Comparison of ENCODE assay signal across 9 cellular contexts in genomic region chr12:6377667-6377994, GRCh38. TPM values are rescaled to one million over a fixed set of nuclear protein-coding genes. Genes with fewer than 3 reads are reported as not detected.
DNase-seq lines count a peak whose midpoint lies in the region; ATAC-seq and TF ChIP-seq lines count a peak whose summit lies in the region.
"Had no signal": no experiment of that assay in that cellular context is flagged by ENCODE, and none has a peak within 500 bp of the region (broad histone marks: within the 10 kb centered on the region; RNA-seq: fewer than 3 reads in every experiment).

No MANE protein-coding gene starts in this region.

- TF ChIP-seq RAD21 in liver (IDR thresholded peaks at IDR 0.05) = peak; percentile 49 to 55

- DNase-seq in M059J (ENCODE audit: low read depth) (peak; percentile 47), mammary epithelial cell (peak; percentile 53)
- DNase-seq: activated T-cell treated with anti-CD3 and anti-CD28 coated beads, Interleukin-2, amount 50 U/mL, for 4 hours had no signal

- H3K27me3 ChIP-seq in mammary epithelial cell (ENCODE audit: insufficient read depth, low read length) (no peaks in the 10 kb centered on the region), liver (ENCODE audit: control insufficient read depth in 4 of 4, insufficient read depth in 4 of 4, low read length in 3 of 4) (no peaks in the 10 kb centered on the region), thymus (ENCODE audit: control insufficient read depth, insufficient read depth) (no peaks in the 10 kb centered on the region)
- H3K27me3 ChIP-seq: neutrophil had no signal

- H3K4me3 ChIP-seq in mammary epithelial cell (replicated peaks in 1 of 3; ENCODE audit: insufficient read depth in 1 of 3, low read depth in 2 of 3, low read length in 3 of 3) (peak overlapping the region in 1 of 3 experiments; percentile 14), liver (ENCODE audit: low read depth in 1 of 3, low read length in 3 of 3) (no peak overlapping the region), thymus (ENCODE audit: low read length) (no peak overlapping the region)

- CTCF ChIA-PET in mammary epithelial cell (lab: Charles Lee; ENCODE audit: low non-redundant PET) = interaction anchor here (0.6 kb wide), 1 partner anchor 389 kb away, joined by 4 read pairs; no protein-coding TSS in a partner anchor

- dilution Hi-C loops in mammary epithelial cell (cut with HindIII; ENCODE audit: low sequenced_read_pairs) = no loop called here

- H3K4me2 ChIP-seq in mammary epithelial cell (ENCODE audit: insufficient read depth, low read depth, low read length) = peak overlapping the region; percentile 91

- intact Hi-C loops in mammary epithelial cell (cut with micrococcal nuclease) = loop anchor here (5.0 to 10.0 kb wide), 3 partner anchors 90 to 315 kb away; no protein-coding TSS in a partner anchor

- no peak; the same call in 2 of the 3 replicates for ATAC-seq in SK-N-SH treated with all-trans-retinoic acid at 6 μM for 48 hours
- ATAC-seq in GM19452 (IDR thresholded peaks at IDR 0.05; ENCODE audit: unreplicated experiment) = no peak
- ATAC-seq in HG03469 (IDR thresholded peaks at IDR 0.05; ENCODE audit: unreplicated experiment) = no peak

- H3K4me1 ChIP-seq in mammary epithelial cell (ENCODE audit: insufficient read depth, low read length) = peaks cover 38% of the 10 kb centered on the region
- peaks cover 5 to 16% (median 12%) of the 10 kb centered on the region in 4 donors for H3K4me1 ChIP-seq in liver (ENCODE audit: control insufficient read depth in 4 of 4, insufficient read depth in 4 of 4, low read length in 3 of 4)
- H3K4me1 ChIP-seq in thymus (ENCODE audit: control insufficient read depth, insufficient read depth, low read length) = peaks cover 17% of the 10 kb centered on the region

- H3K9me3 ChIP-seq in mammary epithelial cell (replicated peaks; ENCODE audit: insufficient read depth, low read length) (no peaks in the 10 kb centered on the region), liver (ENCODE audit: control insufficient read depth in 4 of 4, low read length in 3 of 4) (no peaks in the 10 kb centered on the region), thymus (ENCODE audit: control insufficient read depth) (no peaks in the 10 kb centered on the region)
- H3K9me3 ChIP-seq: neutrophil had no signal

- in situ Hi-C loops in mammary epithelial cell (cut with MboI; ENCODE audit: low sequenced_read_pairs in 2 of 2) = no loop called here

- no peak for TF ChIP-seq CTCF in mammary epithelial cell (conservative IDR thresholded peaks at IDR 0.05 in 1 of 2, IDR thresholded peaks at IDR 0.05 in 1 of 2; ENCODE audit: extremely low read depth in 1 of 2, insufficient read depth in 1 of 2, low read depth in 1 of 2, low read length in 2 of 2)
- TF ChIP-seq CTCF in liver (IDR thresholded peaks at IDR 0.05; ENCODE audit: low read depth, low read length, missing input control) = no peak

- H3K9ac ChIP-seq in mammary epithelial cell (ENCODE audit: insufficient read depth, low read length) = peak overlapping the region; percentile 73
- no peak overlapping the region for H3K9ac ChIP-seq in liver (ENCODE audit: low read depth in 1 of 2, low read length in 2 of 2)

- H3K36me3 ChIP-seq in mammary epithelial cell (ENCODE audit: insufficient read depth, low read length) = no peaks in the 10 kb centered on the region
- H3K36me3 ChIP-seq in liver (ENCODE audit: control insufficient read depth in 4 of 4, insufficient read depth in 3 of 4, low read depth in 1 of 4, low read length in 3 of 4) = no peaks in the 10 kb centered on the region
- no peaks in the 10 kb centered on the region for H3K36me3 ChIP-seq in thymus (ENCODE audit: control insufficient read depth, insufficient read depth)
- H3K36me3 ChIP-seq: neutrophil had no signal

- no peaks in the 10 kb centered on the region for H4K20me1 ChIP-seq in mammary epithelial cell (ENCODE audit: insufficient read depth, low read length)

- no TSS peak for BruUV-seq in mammary epithelial cell (replicated peaks; lab: Mats Ljungman, UMichigan)

- 0% methylated on average over 4 of the region's 4 CpGs for WGBS in mammary epithelial cell (ENCODE audit: low coverage, missing lambda C conversion rate)
- 28% methylated on average over 4 of the region's 4 CpGs for WGBS in liver
- WGBS in thymus = 92% methylated on average over 4 of the region's 4 CpGs

- H3K27ac ChIP-seq in mammary epithelial cell (ENCODE audit: insufficient read depth, low read depth, low read length) (peak overlapping the region; percentile 92), liver (ENCODE audit: low read depth in 1 of 2, low read length in 2 of 2) (peak overlapping the region; percentile 4 to 6), thymus (ENCODE audit: low read depth) (peak overlapping the region; percentile 85)
- H3K27ac ChIP-seq: neutrophil had no signal

- peak overlapping the region; percentile 2 for H2AFZ ChIP-seq in mammary epithelial cell (ENCODE audit: low read depth, low read length)

- H3K79me2 ChIP-seq in mammary epithelial cell (ENCODE audit: insufficient read depth, low read length) = peaks cover 37% of the 10 kb centered on the region

TF ChIP-seq in liver, 16 proteins besides CTCF, POLR2A, EP300 and RAD21 (continues in another document):
- TF ChIP-seq FOXA1 (IDR thresholded peaks at IDR 0.05) (no peak), ATF3 (IDR thresholded peaks at IDR 0.05) (no peak), FOXA2 (IDR thresholded peaks at IDR 0.05) (no peak), TAF1 (conservative IDR thresholded peaks at IDR 0.05) (no peak)
- TF ChIP-seq, protein P1, sequence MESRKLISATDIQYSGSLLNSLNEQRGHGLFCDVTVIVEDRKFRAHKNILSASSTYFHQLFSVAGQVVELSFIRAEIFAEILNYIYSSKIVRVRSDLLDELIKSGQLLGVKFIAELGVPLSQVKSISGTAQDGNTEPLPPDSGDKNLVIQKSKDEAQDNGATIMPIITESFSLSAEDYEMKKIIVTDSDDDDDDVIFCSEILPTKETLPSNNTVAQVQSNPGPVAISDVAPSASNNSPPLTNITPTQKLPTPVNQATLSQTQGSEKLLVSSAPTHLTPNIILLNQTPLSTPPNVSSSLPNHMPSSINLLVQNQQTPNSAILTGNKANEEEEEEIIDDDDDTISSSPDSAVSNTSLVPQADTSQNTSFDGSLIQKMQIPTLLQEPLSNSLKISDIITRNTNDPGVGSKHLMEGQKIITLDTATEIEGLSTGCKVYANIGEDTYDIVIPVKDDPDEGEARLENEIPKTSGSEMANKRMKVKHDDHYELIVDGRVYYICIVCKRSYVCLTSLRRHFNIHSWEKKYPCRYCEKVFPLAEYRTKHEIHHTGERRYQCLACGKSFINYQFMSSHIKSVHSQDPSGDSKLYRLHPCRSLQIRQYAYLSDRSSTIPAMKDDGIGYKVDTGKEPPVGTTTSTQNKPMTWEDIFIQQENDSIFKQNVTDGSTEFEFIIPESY (IDR thresholded peaks at IDR 0.05) = no peak

TF ChIP-seq in SK-N-SH treated with all-trans-retinoic acid at 6 μM for 48 hours, 23 proteins besides CTCF, POLR2A, EP300 and RAD21:
- TF ChIP-seq, protein P2, sequence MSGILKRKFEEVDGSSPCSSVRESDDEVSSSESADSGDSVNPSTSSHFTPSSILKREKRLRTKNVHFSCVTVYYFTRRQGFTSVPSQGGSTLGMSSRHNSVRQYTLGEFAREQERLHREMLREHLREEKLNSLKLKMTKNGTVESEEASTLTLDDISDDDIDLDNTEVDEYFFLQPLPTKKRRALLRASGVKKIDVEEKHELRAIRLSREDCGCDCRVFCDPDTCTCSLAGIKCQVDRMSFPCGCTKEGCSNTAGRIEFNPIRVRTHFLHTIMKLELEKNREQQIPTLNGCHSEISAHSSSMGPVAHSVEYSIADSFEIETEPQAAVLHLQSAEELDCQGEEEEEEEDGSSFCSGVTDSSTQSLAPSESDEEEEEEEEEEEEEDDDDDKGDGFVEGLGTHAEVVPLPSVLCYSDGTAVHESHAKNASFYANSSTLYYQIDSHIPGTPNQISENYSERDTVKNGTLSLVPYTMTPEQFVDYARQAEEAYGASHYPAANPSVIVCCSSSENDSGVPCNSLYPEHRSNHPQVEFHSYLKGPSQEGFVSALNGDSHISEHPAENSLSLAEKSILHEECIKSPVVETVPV (CRISPR knock-in tag; IDR thresholded peaks at IDR 0.05) = no peak
- no peak for TF ChIP-seq ZFP30 (CRISPR knock-in tag; IDR thresholded peaks at IDR 0.05)
TF ChIP-seq in SK-N-SH treated with all-trans-retinoic acid at 6 μM for 48 hours: peak in this region for 0.

RNA-seq across cellular contexts. Expression of gene SCNN1A, which starts 2.3 kb away (rescaled TPM):
- total RNA-seq in M059J (2014; rRNA removed; shearing (Covaris generic)) = 1.5 and 4.5 TPM in 2 replicates
- total RNA-seq in mammary epithelial cell (100 to 1,000 TPM; 171 to 202 TPM), liver (1 to 10 TPM in 1 of 2 donors, under 1 TPM in 1; 0.47 to 7.7 TPM)
- polyA plus RNA-seq in mammary epithelial cell (174 TPM), liver (1 to 10 TPM; 2.2 to 3.5 TPM), thymus (28.9 TPM)
- 383 TPM for polyA minus RNA-seq in mammary epithelial cell

RNA-seq across cellular contexts. Expression of gene LTBR, which starts 6.3 kb away (rescaled TPM):
- 0.34 and 0.49 TPM in 2 replicates for total RNA-seq in M059J (2014; rRNA removed; shearing (Covaris generic))
- 100 to 1,000 TPM; 134 to 149 TPM for total RNA-seq in mammary epithelial cell
- polyA plus RNA-seq in mammary epithelial cell = 119 TPM
- 89.5 TPM for polyA minus RNA-seq in mammary epithelial cell
- 10 to 100 TPM; 15.8 to 93.9 TPM for total RNA-seq in liver
- 100 to 1,000 TPM in 1 of 2 donors, 10 to 100 TPM in 1; 84.1 to 138 TPM for polyA plus RNA-seq in liver
- 33.3 TPM for polyA plus RNA-seq in thymus

RNA-seq across cellular contexts. Expression of gene TNFRSF1A, which starts 35.8 kb away (rescaled TPM):
- total RNA-seq in M059J (2014; rRNA removed; shearing (Covaris generic)) = 180 and 233 TPM in 2 replicates
- total RNA-seq in mammary epithelial cell (100 to 1,000 TPM; 107 to 195 TPM), liver (100 to 1,000 TPM in 1 of 2 donors, 10 to 100 TPM in 1; 36.9 to 144 TPM)
- polyA plus RNA-seq in mammary epithelial cell (87.6 TPM), liver (100 to 1,000 TPM in 1 of 2 donors, 10 to 100 TPM in 1; 56.0 to 121 TPM), thymus (61.6 TPM)
- 191 TPM for polyA minus RNA-seq in mammary epithelial cell

Comparison
In these comparisons a context has a peak if more than half of its experiments do, and no peak if none do; other contexts are left out.
1. H3K27ac ChIP-seq: peak in every context shown above with its lines; median percentile 92 in mammary epithelial cell; 85 in thymus; 5 in liver.
2. RNA of gene SCNN1A, which starts 2.3 kb away (total RNA-seq): 171 to 202 TPM in mammary epithelial cell; 0.47 to 7.7 TPM in liver and 1.5 to 4.5 TPM in M059J; every median in the first group is over 10 times any median in the second.
3. RNA of gene LTBR, which starts 6.3 kb away (total RNA-seq): 134 to 149 TPM in mammary epithelial cell and 15.8 to 93.9 TPM in liver; 0.34 to 0.49 TPM in M059J; every median in the first group is over 10 times any median in the second.